17 cellular contexts compared by ENCODE assay signal in genomic region chr2:238907717-238908173, GRCh38. TPM values are rescaled to one million over a fixed set of nuclear protein-coding genes. Genes with fewer than 3 reads are reported as not detected.
"Had no signal": no experiment of that assay in that cellular context is flagged by ENCODE, and none has a peak within 500 bp of the region (broad histone marks: within the 10 kb centered on the region; RNA-seq: fewer than 3 reads in every experiment).

No MANE protein-coding gene starts in this region.

- H3K36me3 ChIP-seq: heart left ventricle, neutrophil, uterus had no signal

- H3K4me3 ChIP-seq: dorsolateral prefrontal cortex, heart left ventricle, sigmoid colon, skin epidermis, stomach, uterus had no signal

- ATAC-seq: heart left ventricle; naive thymus-derived CD4-positive, alpha-beta T cell had no signal

- DNase-seq: cortex of kidney; dorsolateral prefrontal cortex; effector CD8-positive, alpha-beta T cell; hypothalamus; kidney glomerular epithelial cell; naive thymus-derived CD4-positive, alpha-beta T cell; nephron progenitor cell; stimulated activated CD4-positive, alpha-beta T cell treated with anti-CD3 and anti-CD28 coated beads, Interleukin-12 subunit alpha, Interleukin-12 subunit beta, amount 100 ng/mL, for 4 hours; stimulated activated naive CD4-positive, alpha-beta T cell; stomach; substantia nigra; uterus had no signal

- H3K9me3 ChIP-seq: heart left ventricle, neutrophil, stomach, uterus had no signal

- H3K4me1 ChIP-seq: uterus had no signal

- H3K27me3 ChIP-seq: heart left ventricle, neutrophil, sigmoid colon, uterus had no signal

- H3K27ac ChIP-seq: dorsolateral prefrontal cortex, heart left ventricle, neutrophil, sigmoid colon, skin epidermis, stomach, uterus had no signal

RNA-seq across cellular contexts. Expression of gene TWIST2, which starts 59.9 kb away (rescaled TPM):
- total RNA-seq: frontal cortex; naive thymus-derived CD4-positive, alpha-beta T cell had no signal
- polyA plus RNA-seq: naive thymus-derived CD4-positive, alpha-beta T cell had no signal
